In genomic region chr4:108166441-108167315, GRCh38 we compare ENCODE assay signal across 8 cellular contexts. TPM values are rescaled to one million over a fixed set of nuclear protein-coding genes. Genes with fewer than 3 reads are reported as not detected.
A peak's percentile ranks its signal among the peaks of the same experiment; 100 is the strongest.
DNase-seq lines count a peak whose midpoint lies in the region; ATAC-seq, FAIRE-seq and TF ChIP-seq lines count a peak whose summit lies in the region.

No MANE protein-coding gene starts in this region.

- no peak overlapping the region for H4K5ac ChIP-seq in H1 (ENCODE audit: insufficient read length, low read depth, low read length)

- no peak for TF ChIP-seq EP300 in H1 (IDR thresholded peaks at IDR 0.05; ENCODE audit: borderline replicate concordance in 1 of 2, low read depth in 2 of 2, low read length in 2 of 2)
- no peak for TF ChIP-seq EP300 in neural cell (conservative IDR thresholded peaks at IDR 0.05; ENCODE audit: poor library complexity, severe bottlenecking)

- H3K27me3 ChIP-seq in H1 (replicated peaks in 1 of 4; ENCODE audit: control insufficient read depth in 3 of 4, extremely low read depth in 1 of 4, insufficient read depth in 3 of 4, low read length in 3 of 4) (peaks cover 42 to 86% (median 73%) of the 10 kb centered on the region in 4 experiments), neural cell (ENCODE audit: insufficient read depth, low read depth, low read length) (peaks cover 76% of the 10 kb centered on the region), upper lobe of right lung (peaks cover 82% of the 10 kb centered on the region)

- CTCF ChIA-PET in H1 (lab: Charles Lee; ENCODE audit: partially characterized antibody), result interaction anchor here (0.6 to 1.3 kb wide), 4 partner anchors 8 to 135 kb away, joined by 3 to 4 read pairs (median 4); no protein-coding TSS in a partner anchor

- peak in 1 of 3 experiments; percentile 11; a peak in 1 of 4 replicates for TF ChIP-seq CTCF in H1 (IDR thresholded peaks at IDR 0.05; ENCODE audit: control extremely low read depth in 1 of 3, insufficient read depth in 1 of 3, low read depth in 1 of 3, low read length in 3 of 3)
- no peak for TF ChIP-seq CTCF in neural cell (IDR thresholded peaks at IDR 0.05; ENCODE audit: poor library complexity, severe bottlenecking)
- TF ChIP-seq CTCF in upper lobe of right lung (IDR thresholded peaks at IDR 0.05), result no peak

- TF ChIP-seq POLR2A in H1 (IDR thresholded peaks at IDR 0.05; ENCODE audit: control extremely low read depth in 1 of 2, low read depth in 2 of 2, low read length in 2 of 2), result no peak

- H3K36me3 ChIP-seq in H1 (ENCODE audit: control insufficient read depth in 2 of 4, insufficient read depth in 4 of 4, low read length in 3 of 4) (no peaks in the 10 kb centered on the region; a peak in 1 of 8 replicates), neural cell (ENCODE audit: insufficient read depth, low read length) (no peaks in the 10 kb centered on the region), upper lobe of right lung (no peaks in the 10 kb centered on the region)

- 0 out of 2 replicates have a peak overlapping the region, but pooled peaks have one; percentile 68 for H2BK12ac ChIP-seq in H1 (ENCODE audit: low read depth, low read length)

- DNase-seq in M059J (ENCODE audit: low read depth), result peak; percentile 51
- DNase-seq in activated CD4-positive, alpha-beta T cell treated with anti-CD3 and anti-CD28 coated beads for 24 hours (ENCODE audit: low read depth in 2 of 2), result peak; percentile 52 to 58
- peak in 1 of 2 experiments; percentile 71 for DNase-seq in H1 (ENCODE audit: low read depth in 1 of 2, low spot score in 2 of 2)
- DNase-seq in upper lobe of right lung, result no peak
- DNase-seq in SKM-1 treated with dmso at 0.1 percent for 144 hours (lab: John Stamatoyannopoulos, UW; ENCODE audit: unreplicated experiment), result no peak

- no peaks in the 10 kb centered on the region for H3F3A ChIP-seq in neural cell (ENCODE audit: insufficient read depth, low read length, poor library complexity, severe bottlenecking)

- H2BK20ac ChIP-seq in H1 (ENCODE audit: low read length), result no peak overlapping the region

- TF ChIP-seq RAD21 in H1 (IDR thresholded peaks at IDR 0.05 in 1 of 2, conservative IDR thresholded peaks at IDR 0.05 in 1 of 2; ENCODE audit: low read depth in 2 of 2, low read length in 2 of 2) (peak in 1 of 2 experiments; percentile 16; a peak in 2 of 4 replicates), neural cell (conservative IDR thresholded peaks at IDR 0.05) (no peak)

- H3K79me2 ChIP-seq in H1 (ENCODE audit: control insufficient read depth in 1 of 2, insufficient read depth in 2 of 2, low read length in 2 of 2) (no peaks in the 10 kb centered on the region), neural cell (replicated peaks; ENCODE audit: insufficient read depth, low read length) (no peaks in the 10 kb centered on the region)

- POLR2A ChIA-PET in H1 (lab: Charles Lee; ENCODE audit: partially characterized antibody), result no interaction called here

- H2BK120ac ChIP-seq in H1 (replicated peaks; ENCODE audit: low read depth, low read length), result no peak overlapping the region

- H2BK15ac ChIP-seq in H1 (ENCODE audit: low read length), result no peak overlapping the region

- H3K4me1 ChIP-seq in H1 (replicated peaks in 1 of 4; ENCODE audit: control insufficient read depth in 3 of 4, insufficient read depth in 4 of 4, low read length in 3 of 4) (peaks cover 6 to 29% (median 11%) of the 10 kb centered on the region in 4 experiments; a peak in 6 of 7 replicates), upper lobe of right lung (peaks cover 17% of the 10 kb centered on the region)

- peak; percentile 32 for FAIRE-seq in H1 (lab: Jason Lieb, UNC)

- H3K4me2 ChIP-seq in H1 (ENCODE audit: insufficient read depth in 1 of 2, low read depth in 2 of 2, low read length in 2 of 2), result peak overlapping the region; percentile 87 to 96
- no peak overlapping the region for H3K4me2 ChIP-seq in neural cell (ENCODE audit: low read length)

- H4K20me1 ChIP-seq in H1 (replicated peaks in 1 of 2; ENCODE audit: control insufficient read depth in 1 of 2, insufficient read depth in 2 of 2, low read length in 2 of 2) (peaks cover 3 to 9% of the 10 kb centered on the region in 2 experiments), neural cell (ENCODE audit: insufficient read depth) (no peaks in the 10 kb centered on the region)

- H3K79me1 ChIP-seq in H1 (ENCODE audit: low read depth, low read length), result no peaks in the 10 kb centered on the region

- no peak overlapping the region for H2BK5ac ChIP-seq in H1 (ENCODE audit: low read depth, low read length)

- H4K91ac ChIP-seq in H1 (replicated peaks; ENCODE audit: insufficient read length, low read length), result no peak overlapping the region

- H2AK5ac ChIP-seq in H1 (ENCODE audit: low read depth, low read length), result no peak overlapping the region

- WGBS in H1 (ENCODE audit: extremely low coverage in 1 of 2, insufficient coverage in 1 of 2, insufficient read length in 1 of 2, insufficient replicate concordance in 2 of 2, low coverage in 1 of 2, low lambda C conversion rate in 2 of 2, missing lambda C conversion rate in 1 of 2), 2 experiments, result 2% methylated on average over 31 of the region's 58 CpGs; no CpG with 5 or more reads in 1 of the 2 experiments

- no peaks in the 10 kb centered on the region for H3K9me2 ChIP-seq in neural cell (ENCODE audit: insufficient read depth, low read length)

- H3K9me3 ChIP-seq in H1 (ENCODE audit: insufficient read depth in 2 of 2, low read depth in 1 of 2, low read length in 1 of 2) (no peaks in the 10 kb centered on the region), neural cell (ENCODE audit: low read length) (no peaks in the 10 kb centered on the region), upper lobe of right lung (no peaks in the 10 kb centered on the region)

- peak overlapping the region; percentile 52 to 76 (median 66); a peak in 7 of 8 replicates for H3K4me3 ChIP-seq in H1 (ENCODE audit: extremely low read depth in 1 of 4, insufficient read depth in 2 of 4, low read depth in 3 of 4, low read length in 4 of 4)
- peak overlapping the region; percentile 73 for H3K4me3 ChIP-seq in neural cell (ENCODE audit: low read length)
- peak overlapping the region; percentile 61 for H3K4me3 ChIP-seq in upper lobe of right lung

- peak overlapping the region; percentile 19; the same call in 1 of the 2 replicates for H3K18ac ChIP-seq in H1 (ENCODE audit: extremely low read depth, low read length)

- H3K23ac ChIP-seq in H1 (ENCODE audit: insufficient read length), result no peak overlapping the region

- H3K56ac ChIP-seq in H1 (replicated peaks; ENCODE audit: insufficient read length, low read depth, low read length), result no peak overlapping the region

- no peak overlapping the region for H3K27ac ChIP-seq in H1 (ENCODE audit: low read depth, low read length)
- no peak overlapping the region for H3K27ac ChIP-seq in neural cell (ENCODE audit: low read length)
- no peak overlapping the region for H3K27ac ChIP-seq in upper lobe of right lung

- H4K8ac ChIP-seq in H1 (ENCODE audit: extremely low read depth, insufficient read depth, low read length), result no peak overlapping the region

- H3K4ac ChIP-seq in H1 (replicated peaks; ENCODE audit: insufficient read length, low read depth, low read length), result no peak overlapping the region

- H2AFZ ChIP-seq in H1 (ENCODE audit: low read length), result peak overlapping the region; percentile 15; the same call in 1 of the 2 replicates
- no peak overlapping the region for H2AFZ ChIP-seq in neural cell (ENCODE audit: low read depth, low read length)

- peak; percentile 39 for ATAC-seq in GM19023 (IDR thresholded peaks at IDR 0.05; ENCODE audit: unreplicated experiment)
- ATAC-seq in upper lobe of right lung, result peak; percentile 30
- no peak for ATAC-seq in GM18858 (IDR thresholded peaks at IDR 0.05; ENCODE audit: unreplicated experiment)

- intact Hi-C loops in upper lobe of right lung (cut with DNase I), result no loop called here

- H3K9ac ChIP-seq in H1 (replicated peaks in 1 of 4; ENCODE audit: extremely low read depth in 1 of 4, low read depth in 3 of 4, low read length in 3 of 4) (no peak overlapping the region; a peak in 1 of 7 replicates), neural cell (ENCODE audit: low read length) (no peak overlapping the region)

- H3K23me2 ChIP-seq in H1 (ENCODE audit: low read depth, low read length), result peaks cover 28% of the 10 kb centered on the region

- H3K14ac ChIP-seq in H1 (ENCODE audit: insufficient read length), result no peak overlapping the region

TF ChIP-seq in H1, 55 proteins besides CTCF, POLR2A, EP300 and RAD21 (continues in another document):
- TF ChIP-seq EZH2 (IDR thresholded peaks at IDR 0.05; ENCODE audit: low read depth, low read length, severe bottlenecking) (peak; percentile 76), GTF2F1 (IDR thresholded peaks at IDR 0.05; ENCODE audit: borderline replicate concordance, low read depth, low read length) (no peak), NANOG (IDR thresholded peaks at IDR 0.05; ENCODE audit: insufficient read depth, low read depth, low read length, poor library complexity, severe bottlenecking) (no peak)

TF ChIP-seq in neural cell, 6 proteins besides CTCF, POLR2A, EP300 and RAD21 (continues in another document):
- TF ChIP-seq TAF1 (IDR thresholded peaks at IDR 0.05; ENCODE audit: low read depth), result no peak
- no peak for TF ChIP-seq SMC3 (conservative IDR thresholded peaks at IDR 0.05; ENCODE audit: poor library complexity)
- no peak for TF ChIP-seq POLR2AphosphoS5 (IDR thresholded peaks at IDR 0.05)

RNA-seq across cellular contexts. Expression of gene LEF1, which starts 2.1 kb away (rescaled TPM):
- 12.4 and 13.1 TPM in 2 replicates for total RNA-seq in M059J (2014; rRNA removed; shearing (Covaris generic))
- 0.67 and 2.6 TPM in 2 replicates for total RNA-seq in H1 (2021; fragmentation: NEBNext Ultra II Directional; extraction: Animal tissue kit (Norgen Biotek cat#: 25700))
- polyA plus RNA-seq in H1 (2011; rRNA removed) (3.6 and 5.2 TPM in 2 replicates), neural cell (0.60 and 0.78 TPM in 2 replicates)
- polyA plus RNA-seq in H1 (2011; cell fraction: cytosol; rRNA removed), result 3.1 TPM
- polyA plus RNA-seq in H1 (2011; cell fraction: nucleus; rRNA removed), result 3.4 TPM
- polyA plus RNA-seq in H1 (2012, experiment 1 of 2), result 1.3 to 2.7 TPM (median 2.0 TPM) in 4 replicates
- 0.62 TPM for polyA plus RNA-seq in H1 (2012, experiment 2 of 2)
- polyA plus RNA-seq in H1 (2013, experiment 1 of 2), result 0.12 TPM
- polyA plus RNA-seq in H1 (2013, experiment 2 of 2), result 0.20 TPM
- 3.6 and 5.4 TPM in 2 replicates for polyA minus RNA-seq in H1 (2011; rRNA and poly(A)+ RNA removed)
- 1.6 TPM for polyA minus RNA-seq in H1 (2011; cell fraction: cytosol; rRNA and poly(A)+ RNA removed)
- 4.3 TPM for polyA minus RNA-seq in H1 (2011; cell fraction: nucleus; rRNA and poly(A)+ RNA removed)
- polyA minus RNA-seq in neural cell, result 1.3 and 1.7 TPM in 2 replicates
- total RNA-seq in upper lobe of right lung, result 9.1 TPM

Comparison
In these comparisons a context has a peak if more than half of its experiments do, and no peak if none do; other contexts are left out.
1. DNase-seq: peak in M059J (single experiment) and activated CD4-positive, alpha-beta T cell treated with anti-CD3 and anti-CD28 coated beads for 24 hours (2 of 2); none in upper lobe of right lung (single experiment) and SKM-1 treated with dmso at 0.1 percent for 144 hours (single experiment).
2. Peak in every context shown above with its lines, with median percentiles within 50 percentile points of each other: H3K4me3 ChIP-seq.